8 cellular contexts compared by ENCODE assay signal in the genomic region with DNA sequence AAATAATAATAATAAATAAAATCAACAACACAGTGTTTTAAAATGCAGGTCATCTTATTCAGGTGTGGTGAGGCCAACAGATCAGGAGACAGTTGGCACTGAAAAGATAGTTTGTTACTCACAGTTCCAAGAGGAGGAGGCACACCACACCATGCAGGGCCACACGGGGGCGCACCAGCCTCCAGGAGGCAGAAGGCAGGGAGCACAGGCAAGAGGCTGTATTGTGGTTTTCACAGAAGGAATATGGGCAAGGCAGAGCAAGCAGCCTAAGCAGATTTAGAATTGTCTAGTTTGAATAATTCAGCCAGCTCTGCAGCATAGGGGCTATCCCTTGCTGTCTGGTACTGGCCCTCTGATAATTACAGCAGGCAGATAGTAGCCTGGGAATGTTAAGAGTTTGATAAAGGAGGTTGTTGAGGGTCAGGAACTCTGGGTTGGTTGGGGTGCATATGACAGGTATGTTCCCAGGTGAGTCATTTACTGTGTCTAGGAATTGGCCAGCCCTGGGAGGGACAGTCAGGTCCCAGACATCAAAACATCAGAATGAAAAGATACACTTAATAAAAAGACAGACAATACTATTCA.
DNase-seq lines count a peak whose midpoint lies in the region; ATAC-seq, FAIRE-seq and TF ChIP-seq lines count a peak whose summit lies in the region.

No MANE protein-coding gene starts in this region.

- H3K4me3 ChIP-seq in HFF-Myc (replicated peaks; ENCODE audit: low read depth, low read length) = no peak overlapping the region
- no peak overlapping the region for H3K4me3 ChIP-seq in RWPE2 (ENCODE audit: severe bottlenecking)
- H3K4me3 ChIP-seq in retinal pigment epithelial cell (ENCODE audit: low read length) = no peak overlapping the region

- FAIRE-seq in D721Med (lab: Jason Lieb, UNC) = peak; percentile 58

- no peaks in the 10 kb centered on the region for H3K36me3 ChIP-seq in RWPE2 (ENCODE audit: low read depth)

- no peak overlapping the region for H3K27ac ChIP-seq in RWPE2 (ENCODE audit: poor library complexity, severe bottlenecking)

- H3K27me3 ChIP-seq in RWPE2 (ENCODE audit: insufficient read depth, poor library complexity, severe bottlenecking) = no peaks in the 10 kb centered on the region

- ATAC-seq in RWPE2 (ENCODE audit: low read depth) (peak; percentile 72), GM21825 (IDR thresholded peaks at IDR 0.05; ENCODE audit: unreplicated experiment) (no peak)

- no peak for DNase-seq in D721Med (ENCODE audit: insufficient read length, low spot score)
- peak; percentile 41 for DNase-seq in HFF-Myc (ENCODE audit: extremely low read depth, low read depth)
- DNase-seq in RWPE2 (ENCODE audit: low spot score) = no peak
- DNase-seq in ecto neural progenitor cell (ENCODE audit: low spot score) = peak; percentile 75
- DNase-seq in retinal pigment epithelial cell (ENCODE audit: low read depth) = no peak
- no peak for DNase-seq in NCI-H2107 treated with DMSO at 0.1 percent for 48 hours (lab: John Stamatoyannopoulos, UW; ENCODE audit: unreplicated experiment)
- no peak for DNase-seq in GF-D8 (lab: John Stamatoyannopoulos, UW)

- H3K9me3 ChIP-seq in RWPE2 (ENCODE audit: severe bottlenecking) = no peaks in the 10 kb centered on the region

- peak; percentile 94 for TF ChIP-seq CTCF in D721Med (IDR thresholded peaks at IDR 0.05; ENCODE audit: insufficient read depth, missing control alignments)
- peak; percentile 92 for TF ChIP-seq CTCF in HFF-Myc (IDR thresholded peaks at IDR 0.05; ENCODE audit: low read depth, low read length, missing control alignments)
- peak; percentile 58 for TF ChIP-seq CTCF in RWPE2 (IDR thresholded peaks at IDR 0.05; ENCODE audit: poor library complexity, severe bottlenecking)
- peak; percentile 79 for TF ChIP-seq CTCF in retinal pigment epithelial cell (conservative IDR thresholded peaks at IDR 0.05; ENCODE audit: low read depth, low read length)

- no peaks in the 10 kb centered on the region for H3K4me1 ChIP-seq in RWPE2 (ENCODE audit: insufficient read depth, poor library complexity, severe bottlenecking)

Comparison
In these comparisons a context has a peak if more than half of its experiments do, and no peak if none do; other contexts are left out.
1. DNase-seq: peak in HFF-Myc (single experiment) and ecto neural progenitor cell (single experiment); none in D721Med (single experiment), RWPE2 (single experiment), retinal pigment epithelial cell (single experiment), NCI-H2107 treated with DMSO at 0.1 percent for 48 hours (single experiment) and GF-D8 (single experiment).
2. Peak in every context shown above with its lines, with median percentiles within 50 percentile points of each other: CTCF ChIP-seq.